In the genomic region with DNA sequence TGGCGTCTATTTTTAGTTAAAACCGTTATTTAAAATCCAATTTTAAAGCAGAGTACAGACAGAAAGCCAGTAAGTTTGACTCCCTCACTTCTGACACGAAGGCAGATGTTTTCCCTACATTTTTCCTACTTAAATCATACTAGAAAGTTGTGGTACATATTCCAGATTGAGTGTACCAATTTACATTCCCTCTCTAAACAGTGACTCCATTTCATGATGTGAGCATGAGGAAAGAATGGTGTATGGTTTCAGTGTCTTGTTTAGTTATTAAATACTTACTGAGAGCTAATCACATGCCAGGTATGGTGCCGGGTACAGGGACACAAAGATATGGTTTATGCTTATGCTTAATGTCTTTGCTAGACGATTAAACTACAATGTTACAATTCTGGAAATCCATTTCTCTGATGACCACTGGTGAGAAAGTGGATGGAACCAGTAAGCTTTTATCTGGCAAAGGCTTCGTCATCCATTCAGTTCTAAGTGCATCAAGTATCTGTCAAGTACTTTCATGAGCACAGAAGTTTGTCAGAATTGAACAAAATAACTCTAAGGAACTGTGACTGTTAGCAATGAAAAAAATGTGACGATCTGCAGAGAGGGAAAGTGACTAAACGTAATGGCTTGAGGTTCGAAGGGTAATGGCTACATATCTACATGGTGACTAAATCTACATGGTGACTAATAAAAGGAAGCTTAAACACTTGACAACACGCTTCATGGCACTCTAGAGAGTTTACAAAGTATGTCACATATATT, we compare ENCODE assay signal across 10 cellular contexts. TPM values are rescaled to one million over a fixed set of nuclear protein-coding genes. Genes with fewer than 3 reads are reported as not detected.
DNase-seq lines count a peak whose midpoint lies in the region; ATAC-seq and TF ChIP-seq lines count a peak whose summit lies in the region.
"Had no signal": no experiment of that assay in that cellular context is flagged by ENCODE, and none has a peak within 500 bp of the region (broad histone marks: within the 10 kb centered on the region; RNA-seq: fewer than 3 reads in every experiment).

No MANE protein-coding gene starts in this region.

- H3K4me1 Mint-ChIP-seq in activated T-helper 1 cell treated with anti-CD3 and anti-CD28 coated beads, Interleukin-12 subunit alpha, Interleukin-12 subunit beta, Interleukin-2, Interleukin-4 antibody, amounts not matched to agents 30 ng/mL and 10 ng/mL and 1 ng/mL, durations not matched to agents 14 hours and 24 hours and 36 hours (ENCODE audit: low read depth) = peaks cover 33% of the 10 kb centered on the region

- intact Hi-C loops in activated T-helper 1 cell treated with anti-CD3 and anti-CD28 coated beads, Interleukin-12 subunit alpha, Interleukin-12 subunit beta, Interleukin-2, Interleukin-4 antibody, amounts not matched to agents 30 ng/mL and 10 ng/mL and 1 ng/mL, durations not matched to agents 14 hours and 24 hours and 36 hours (cut with micrococcal nuclease) = no loop called here

- no peak overlapping the region for H3K27ac Mint-ChIP-seq in activated T-helper 1 cell treated with anti-CD3 and anti-CD28 coated beads, Interleukin-12 subunit alpha, Interleukin-12 subunit beta, Interleukin-2, Interleukin-4 antibody, amounts not matched to agents 30 ng/mL and 10 ng/mL and 1 ng/mL, durations not matched to agents 14 hours and 24 hours and 36 hours

- no peaks in the 10 kb centered on the region for H3K36me3 ChIP-seq in lung (ENCODE audit: control insufficient read depth in 2 of 2, insufficient read depth in 2 of 2, low read length in 2 of 2)

- WGBS in lung, 2 donors = 58 to 75% methylated on average over 10 of the region's 10 CpGs

- no peak overlapping the region for H3K4me3 Mint-ChIP-seq in activated T-helper 1 cell treated with anti-CD3 and anti-CD28 coated beads, Interleukin-12 subunit alpha, Interleukin-12 subunit beta, Interleukin-2, Interleukin-4 antibody, amounts not matched to agents 30 ng/mL and 10 ng/mL and 1 ng/mL, durations not matched to agents 14 hours and 24 hours and 36 hours

- H3K27me3 Mint-ChIP-seq in activated T-helper 1 cell treated with anti-CD3 and anti-CD28 coated beads, Interleukin-12 subunit alpha, Interleukin-12 subunit beta, Interleukin-2, Interleukin-4 antibody, amounts not matched to agents 30 ng/mL and 10 ng/mL and 1 ng/mL, durations not matched to agents 14 hours and 24 hours and 36 hours (ENCODE audit: insufficient read depth) = no peaks in the 10 kb centered on the region

- ATAC-seq in lung (ENCODE audit: insufficient read depth, low FRiP score) (peak; percentile 64), GM21526 (IDR thresholded peaks at IDR 0.05; ENCODE audit: low FRiP score, unreplicated experiment) (no peak)

- no peaks in the 10 kb centered on the region for H3K9me3 Mint-ChIP-seq in activated T-helper 1 cell treated with anti-CD3 and anti-CD28 coated beads, Interleukin-12 subunit alpha, Interleukin-12 subunit beta, Interleukin-2, Interleukin-4 antibody, amounts not matched to agents 30 ng/mL and 10 ng/mL and 1 ng/mL, durations not matched to agents 14 hours and 24 hours and 36 hours

- H3K9me3 ChIP-seq in AG04450 (ENCODE audit: control insufficient read depth, insufficient read depth, low read length) (no peaks in the 10 kb centered on the region), lung (ENCODE audit: control insufficient read depth in 2 of 2, insufficient read depth in 1 of 2, low read length in 1 of 2) (no peaks in the 10 kb centered on the region)

- TF ChIP-seq CTCF in AG04450 (IDR thresholded peaks at IDR 0.05; ENCODE audit: low read depth, low read length) (no peak), lung (IDR thresholded peaks at IDR 0.05; ENCODE audit: control extremely low read depth, extremely low read depth) (no peak)

- H3K4me3 ChIP-seq in AG04450 (ENCODE audit: low read depth, low read length) = peak overlapping the region; percentile 33
- H3K4me3 ChIP-seq in lung = no peak overlapping the region

- H3K36me3 Mint-ChIP-seq in activated T-helper 1 cell treated with anti-CD3 and anti-CD28 coated beads, Interleukin-12 subunit alpha, Interleukin-12 subunit beta, Interleukin-2, Interleukin-4 antibody, amounts not matched to agents 30 ng/mL and 10 ng/mL and 1 ng/mL, durations not matched to agents 14 hours and 24 hours and 36 hours (ENCODE audit: low read depth) = no peaks in the 10 kb centered on the region

- peak; percentile 81 for DNase-seq in AG04450 (ENCODE audit: low read depth, low spot score)
- DNase-seq in H4 (ENCODE audit: low spot score) = peak; percentile 65
- peak; percentile 74 for DNase-seq in amniotic epithelial cell (ENCODE audit: low read depth)
- no peak for DNase-seq in lung (ENCODE audit: low spot score)
- DNase-seq in G401 (ENCODE audit: low spot score) = no peak
- DNase-seq in pons (ENCODE audit: low spot score) = no peak
- no peak for DNase-seq in activated T-helper 1 cell treated with anti-CD3 and anti-CD28 coated beads, Interleukin-12 subunit alpha, Interleukin-12 subunit beta, Interleukin-2, Interleukin-4 antibody, amounts not matched to agents 30 ng/mL and 10 ng/mL and 1 ng/mL, durations not matched to agents 14 hours and 24 hours and 36 hours (ENCODE audit: low spot score)
- DNase-seq: KG1; NK-92 treated with Interleukin-12 subunit alpha and Interleukin-12 subunit beta, amount 100 ng/mL, for 24 hours had no signal

- CTCF ChIA-PET in AG04450 (lab: Charles Lee) = interaction anchor here (1.3 to 2.6 kb wide), 2 partner anchors 32 to 285 kb away, joined by 3 to 9 read pairs; no protein-coding TSS in a partner anchor

- in situ Hi-C loops in G401 (cut with HindIII; ENCODE audit: low sequenced_read_pairs) = no loop called here

- POLR2A ChIA-PET in AG04450 (lab: Yijun Ruan, JAX) = interaction anchor here (1.0 to 1.8 kb wide), 4 partner anchors 8 to 57 kb away, joined by 3 to 5 read pairs (median 3); no protein-coding TSS in a partner anchor

- peaks cover 2 to 39% of the 10 kb centered on the region in 2 donors for H3K4me1 ChIP-seq in lung (ENCODE audit: control insufficient read depth in 2 of 2, insufficient read depth in 2 of 2, low read length in 2 of 2)

- H3K27ac ChIP-seq in AG04450 (ENCODE audit: low read depth, low read length) (peak overlapping the region; percentile 90), lung (ENCODE audit: low read depth in 1 of 2, low read length in 1 of 2) (peak overlapping the region in 1 of 2 donors; percentile 70)

- H3K27me3 ChIP-seq in AG04450 (ENCODE audit: control insufficient read depth, insufficient read depth, low read length) (no peaks in the 10 kb centered on the region), lung (ENCODE audit: control insufficient read depth, insufficient read depth) (no peaks in the 10 kb centered on the region)

RNA-seq across cellular contexts. Expression of a gene that starts 25.7 kb away (rescaled TPM):
- polyA plus RNA-seq in AG04450 (2011; rRNA removed) (31.2 and 43.5 TPM in 2 replicates), lung (10 to 100 TPM in 1 of 2 donors, 1 to 10 TPM in 1; 9.9 to 15.5 TPM)
- polyA minus RNA-seq in AG04450 (2011; rRNA and poly(A)+ RNA removed) = 20.3 and 42.7 TPM in 2 replicates
- total RNA-seq in H4 (2014; rRNA removed; shearing (Covaris generic)) = 19.2 and 20.1 TPM in 2 replicates
- 10 to 100 TPM; 38.6 to 97.9 TPM for total RNA-seq in lung
- total RNA-seq in G401 (2014; rRNA removed; shearing (Covaris generic)) = 36.8 and 49.5 TPM in 2 replicates
- 15.7 and 24.1 TPM in 2 replicates for total RNA-seq in activated T-helper 1 cell treated with anti-CD3 and anti-CD28 coated beads, Interleukin-12 subunit alpha, Interleukin-12 subunit beta, Interleukin-2, Interleukin-4 antibody, amounts not matched to agents 30 ng/mL and 10 ng/mL and 1 ng/mL, durations not matched to agents 14 hours and 24 hours and 36 hours

Comparison
In these comparisons a context has a peak if more than half of its experiments do, and no peak if none do; other contexts are left out.
1. DNase-seq: peak in AG04450 (single experiment), H4 (single experiment) and amniotic epithelial cell (single experiment); none in lung (single experiment), G401 (single experiment), pons (single experiment) and activated T-helper 1 cell treated with anti-CD3 and anti-CD28 coated beads, Interleukin-12 subunit alpha, Interleukin-12 subunit beta, Interleukin-2, Interleukin-4 antibody, amounts not matched to agents 30 ng/mL and 10 ng/mL and 1 ng/mL, durations not matched to agents 14 hours and 24 hours and 36 hours (single experiment).